In the genomic region with DNA sequence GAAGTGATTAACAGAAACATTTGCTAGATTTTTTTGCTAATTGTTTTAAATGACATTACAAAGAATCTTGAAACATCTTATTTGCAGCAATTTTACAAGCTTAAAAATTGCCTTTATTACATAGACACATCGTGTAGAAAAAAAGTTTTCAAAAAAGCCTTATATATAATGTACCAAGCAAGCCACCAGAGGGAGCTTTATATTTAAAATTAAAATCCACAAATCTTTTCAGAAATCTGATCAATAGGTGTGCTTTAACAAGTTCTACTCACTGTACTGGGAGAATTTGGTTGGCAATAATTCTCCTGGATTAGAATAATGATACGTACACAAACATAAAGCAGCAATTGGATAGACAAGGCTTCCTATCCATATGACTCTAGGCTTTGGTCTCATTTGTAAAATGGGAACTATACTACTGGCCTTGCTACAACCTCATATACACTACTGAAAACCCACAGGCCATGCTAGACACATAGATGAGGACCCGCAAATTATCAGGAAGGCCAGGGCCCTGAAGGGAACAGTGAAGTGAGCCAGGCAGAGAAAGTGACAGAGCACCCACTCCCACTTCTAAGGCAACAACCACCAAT, we compare ENCODE assay signal across 2 cellular contexts.
TF ChIP-seq lines count a peak whose summit lies in the region.

No MANE protein-coding gene starts in this region.

TF ChIP-seq in liver, 16 proteins besides CTCF, POLR2A, EP300 and RAD21:
- TF ChIP-seq JUND (IDR thresholded peaks at IDR 0.05) (no peak), HNF4G (IDR thresholded peaks at IDR 0.05) (no peak), GABPA (IDR thresholded peaks at IDR 0.05 in 1 of 2, conservative IDR thresholded peaks at IDR 0.05 in 1 of 2) (no peak), ZBTB33 (IDR thresholded peaks at IDR 0.05) (no peak), REST (IDR thresholded peaks at IDR 0.05) (no peak)
TF ChIP-seq in liver: peak in this region for 0.

TF ChIP-seq in HepG2, 621 proteins besides CTCF, POLR2A, EP300 and RAD21:
- TF ChIP-seq MLXIP (CRISPR knock-in tag; IDR thresholded peaks at IDR 0.05; ENCODE audit: borderline replicate concordance) (no peak), ZNF382 (CRISPR knock-in tag; IDR thresholded peaks at IDR 0.05; ENCODE audit: borderline replicate concordance) (no peak), HNF4G (IDR thresholded peaks at IDR 0.05; ENCODE audit: borderline replicate concordance, low read depth, low read length) (no peak), HNF4G (CRISPR knock-in tag; IDR thresholded peaks at IDR 0.05; ENCODE audit: borderline replicate concordance, low read depth) (no peak)
- TF ChIP-seq, protein P1, sequence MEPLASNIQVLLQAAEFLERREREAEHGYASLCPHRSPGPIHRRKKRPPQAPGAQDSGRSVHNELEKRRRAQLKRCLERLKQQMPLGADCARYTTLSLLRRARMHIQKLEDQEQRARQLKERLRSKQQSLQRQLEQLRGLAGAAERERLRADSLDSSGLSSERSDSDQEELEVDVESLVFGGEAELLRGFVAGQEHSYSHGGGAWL (CRISPR knock-in tag; IDR thresholded peaks at IDR 0.05), result no peak
